In the genomic region with DNA sequence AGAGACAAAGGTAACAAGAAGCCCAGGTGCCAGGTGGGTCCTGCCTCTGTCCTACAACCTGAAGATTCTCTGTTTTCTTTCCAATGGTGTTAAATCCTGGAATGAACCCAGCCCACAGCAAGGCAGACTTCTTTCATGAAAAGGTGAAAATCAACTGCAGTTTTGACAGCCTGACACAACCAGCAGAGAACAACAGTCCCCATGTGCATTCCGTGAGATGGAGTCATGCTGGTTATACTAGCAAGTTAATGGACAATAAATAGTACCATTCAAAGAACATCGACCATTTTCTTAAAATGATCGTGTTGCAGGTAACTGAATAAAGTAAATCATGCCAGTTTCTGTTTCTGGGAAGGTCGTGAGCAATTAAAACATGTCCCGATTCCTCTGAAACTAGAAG, we compare ENCODE assay signal across 20 cellular contexts.
"Had no signal": no experiment of that assay in that cellular context is flagged by ENCODE, and none has a peak within 500 bp of the region (broad histone marks: within the 10 kb centered on the region; RNA-seq: fewer than 3 reads in every experiment).

No MANE protein-coding gene starts in this region.

- H3K4me3 Mint-ChIP-seq: endodermal cell; immature natural killer cell; neural crest cell; stimulated activated memory B cell treated with anti-CD40 and anti-IgM and Interleukin-4, amounts not matched to agents 10 μg/mL and 1 μg/mL and 100 μg/mL, for 72 hours; stimulated activated naive CD8-positive, alpha-beta T cell treated with anti-CD3 and anti-CD28 coated beads, Interleukin-15, Interleukin-2, amounts not matched to agents 100 ng/mL and 50 ng/mL, for 24 hours had no signal

- ATAC-seq: foreskin keratinocyte; left cardiac atrium; lower lobe of right lung; right cardiac atrium; stimulated activated memory B cell treated with anti-CD40 and anti-IgM and Interleukin-4, amounts not matched to agents 10 μg/mL and 1 μg/mL and 100 μg/mL, for 72 hours had no signal

- H3K36me3 ChIP-seq: colonic mucosa had no signal

- H3K27ac ChIP-seq: colonic mucosa, foreskin keratinocyte, left ventricle myocardium inferior, lower lobe of right lung, tibial nerve had no signal

- H3K9me3 ChIP-seq: colonic mucosa, left ventricle myocardium inferior, lower lobe of right lung, tibial nerve had no signal

- DNase-seq: colonic mucosa; dermis blood vessel endothelial cell; endodermal cell; erythroblast; foreskin keratinocyte; immature natural killer cell; left cardiac atrium; left ventricle myocardium inferior; lower lobe of right lung; mesenchymal stem cell; midbrain; posterior cingulate gyrus; right cardiac atrium; small intestine; stimulated activated CD4-positive, alpha-beta T cell treated with anti-CD3 and anti-CD28 coated beads, Interleukin-2, amount 100 ng/mL, for 48 hours; stimulated activated CD8-positive, alpha-beta memory T cell treated with anti-CD3 and anti-CD28 coated beads, Interleukin-4, amount 100 ng/mL, for 48 hours had no signal

- H3K4me1 ChIP-seq: colonic mucosa, foreskin keratinocyte, lower lobe of right lung, tibial nerve had no signal

- H3K4me3 ChIP-seq: colonic mucosa, left ventricle myocardium inferior, lower lobe of right lung, tibial nerve had no signal

- H3K4me1 Mint-ChIP-seq: endodermal cell; stimulated activated memory B cell treated with anti-CD40 and anti-IgM and Interleukin-4, amounts not matched to agents 10 μg/mL and 1 μg/mL and 100 μg/mL, for 72 hours had no signal

- H3K9me3 Mint-ChIP-seq: endodermal cell; immature natural killer cell; stimulated activated memory B cell treated with anti-CD40 and anti-IgM and Interleukin-4, amounts not matched to agents 10 μg/mL and 1 μg/mL and 100 μg/mL, for 72 hours; stimulated activated naive CD8-positive, alpha-beta T cell treated with anti-CD3 and anti-CD28 coated beads, Interleukin-15, Interleukin-2, amounts not matched to agents 100 ng/mL and 50 ng/mL, for 24 hours had no signal

- H3K27me3 Mint-ChIP-seq: stimulated activated memory B cell treated with anti-CD40 and anti-IgM and Interleukin-4, amounts not matched to agents 10 μg/mL and 1 μg/mL and 100 μg/mL, for 72 hours; stimulated activated naive CD8-positive, alpha-beta T cell treated with anti-CD3 and anti-CD28 coated beads, Interleukin-15, Interleukin-2, amounts not matched to agents 100 ng/mL and 50 ng/mL, for 24 hours had no signal

- H3K27ac Mint-ChIP-seq: endodermal cell had no signal

- H3K27me3 ChIP-seq: colonic mucosa, foreskin keratinocyte, tibial nerve had no signal
